15 cellular contexts compared by ENCODE assay signal in genomic region chr20:48066256-48066655, GRCh38.
DNase-seq lines count a peak whose midpoint lies in the region; ATAC-seq and TF ChIP-seq lines count a peak whose summit lies in the region.
"Had no signal": no experiment of that assay in that cellular context is flagged by ENCODE, and none has a peak within 500 bp of the region (broad histone marks: within the 10 kb centered on the region; RNA-seq: fewer than 3 reads in every experiment).

No MANE protein-coding gene starts in this region.

- H3K18ac ChIP-seq in mesendoderm (ENCODE audit: low read length) = no peak overlapping the region

- H3K36me3 ChIP-seq in brain microvascular endothelial cell (replicated peaks) (no peaks in the 10 kb centered on the region), mesendoderm (ENCODE audit: control insufficient read depth, insufficient read depth, low read length) (no peaks in the 10 kb centered on the region), psoas muscle (ENCODE audit: insufficient read depth in 1 of 2, low read depth in 1 of 2) (no peaks in the 10 kb centered on the region), gastroesophageal sphincter (no peaks in the 10 kb centered on the region)
- H3K36me3 ChIP-seq: suprapubic skin had no signal

- H3K4me1 ChIP-seq in mesendoderm (ENCODE audit: control insufficient read depth, low read depth, low read length) (no peaks in the 10 kb centered on the region), psoas muscle (no peaks in the 10 kb centered on the region), gastroesophageal sphincter (no peaks in the 10 kb centered on the region)
- H3K4me1 ChIP-seq: suprapubic skin had no signal

- WGBS in mesendoderm (ENCODE audit: extremely low coverage, insufficient coverage, low lambda C conversion rate) = 100% methylated on average over 1 of the region's 13 CpGs
- 46 to 58% (median 52%) methylated on average over 13 of the region's 13 CpGs for whole genome bisulfite sequencing in psoas muscle, 3 donors
- 78 to 84% methylated on average over 11 to 13 of the region's 13 CpGs for WGBS in gastroesophageal sphincter (ENCODE audit: low coverage in 1 of 2), 2 donors

- H3K27ac ChIP-seq in brain microvascular endothelial cell (peak overlapping the region; percentile 59), mesendoderm (ENCODE audit: low read depth, low read length) (no peak overlapping the region), psoas muscle (no peak overlapping the region), gastroesophageal sphincter (no peak overlapping the region)
- H3K27ac ChIP-seq: suprapubic skin had no signal

- POLR2A ChIA-PET in AG04449 (lab: Yijun Ruan, JAX) = no interaction called here

- no peak overlapping the region for H4K5ac ChIP-seq in mesendoderm (ENCODE audit: low read length)

- in situ Hi-C loops in brain microvascular endothelial cell (cut with HindIII; ENCODE audit: low pct_ligation_motif_present, low sequenced_read_pairs) = no loop called here

- H3K4ac ChIP-seq in mesendoderm (ENCODE audit: low read depth, low read length) = no peak overlapping the region

- H3K9me3 ChIP-seq in psoas muscle (no peaks in the 10 kb centered on the region), gastroesophageal sphincter (no peaks in the 10 kb centered on the region)
- H3K9me3 ChIP-seq: suprapubic skin had no signal

- no peak overlapping the region for H3K4me2 ChIP-seq in mesendoderm (ENCODE audit: low read length)

- no peaks in the 10 kb centered on the region for H3K27me3 ChIP-seq in brain microvascular endothelial cell (replicated peaks)
- no peaks in the 10 kb centered on the region for H3K27me3 ChIP-seq in mesendoderm (ENCODE audit: insufficient read depth, low read length, poor library complexity)
- H3K27me3 ChIP-seq in psoas muscle (ENCODE audit: insufficient read depth in 3 of 3, low read length in 2 of 3) = peaks cover 0 to 2% (median 0%) of the 10 kb centered on the region in 3 donors
- no peaks in the 10 kb centered on the region for H3K27me3 ChIP-seq in gastroesophageal sphincter
- H3K27me3 ChIP-seq: suprapubic skin had no signal

- H4K8ac ChIP-seq in mesendoderm (ENCODE audit: low read depth, low read length) = no peak overlapping the region

- TF ChIP-seq POLR2A in gastroesophageal sphincter (IDR thresholded peaks at IDR 0.05) = no peak

- H3K79me2 ChIP-seq in mesendoderm (ENCODE audit: control insufficient read depth, insufficient read depth, low read length) = no peaks in the 10 kb centered on the region

- H3K9ac ChIP-seq in mesendoderm (ENCODE audit: low read length) = no peak overlapping the region

- H2BK5ac ChIP-seq in mesendoderm (ENCODE audit: low read length) = no peak overlapping the region

- no peak overlapping the region for H3K56ac ChIP-seq in mesendoderm (ENCODE audit: low read length)

- ATAC-seq in psoas muscle (no peak), gastroesophageal sphincter (no peak)

- H3K4me3 ChIP-seq in AG04449 (ENCODE audit: low read depth, low read length) = no peak overlapping the region
- no peak overlapping the region for H3K4me3 ChIP-seq in brain microvascular endothelial cell (ENCODE audit: low read depth, low read length)
- H3K4me3 ChIP-seq in foreskin fibroblast (ENCODE audit: low read depth in 1 of 2, low read length in 2 of 2) = no peak overlapping the region
- H3K4me3 ChIP-seq in mesendoderm (ENCODE audit: low read length) = no peak overlapping the region
- no peak overlapping the region for H3K4me3 ChIP-seq in psoas muscle
- no peak overlapping the region for H3K4me3 ChIP-seq in gastroesophageal sphincter
- H3K4me3 ChIP-seq: suprapubic skin had no signal

- CTCF ChIA-PET in AG04449 (lab: Yijun Ruan, JAX) = no interaction called here

- intact Hi-C loops in psoas muscle (cut with DNase I) = no loop called here

- no peak for TF ChIP-seq CTCF in AG04449 (IDR thresholded peaks at IDR 0.05; ENCODE audit: insufficient read depth, low read length, missing control alignments)
- TF ChIP-seq CTCF in brain microvascular endothelial cell (IDR thresholded peaks at IDR 0.05; ENCODE audit: low read depth, low read length, missing control alignments) = no peak
- TF ChIP-seq CTCF in foreskin fibroblast (IDR thresholded peaks at IDR 0.05; ENCODE audit: low read depth, low read length) = no peak
- TF ChIP-seq CTCF in psoas muscle (IDR thresholded peaks at IDR 0.05) = no peak
- no peak for TF ChIP-seq CTCF in gastroesophageal sphincter (IDR thresholded peaks at IDR 0.05)

- H3K23ac ChIP-seq in mesendoderm (ENCODE audit: low read length) = no peak overlapping the region

- peak; percentile 86 for DNase-seq in AG04449 (ENCODE audit: low read depth, low spot score)
- DNase-seq in HT1080 (ENCODE audit: low read depth) = peak; percentile 55
- peak; percentile 92 for DNase-seq in brain microvascular endothelial cell
- DNase-seq in foreskin fibroblast = peak; percentile 46 to 61
- DNase-seq in NCI-H2107 treated with DMSO at 0.1 percent for 48 hours (lab: John Stamatoyannopoulos, UW; ENCODE audit: unreplicated experiment) = no peak
- DNase-seq in mesendoderm = no peak
- no peak for DNase-seq in psoas muscle
- DNase-seq: activated CD4-positive, CD25-positive, alpha-beta regulatory T cell treated with anti-CD3 and anti-CD28 coated beads, Interleukin-2, amount 50 U/mL, for 72 hours; activated naive CD4-positive, alpha-beta T cell treated with anti-CD3 and anti-CD28 coated beads, Interleukin-2, amount 10 ng/mL, durations not matched to agents 7 days and 5 days; kidney glomerular epithelial cell; NCI-H748 treated with DMSO at 0.1 percent for 48 hours; stimulated activated CD4-positive, alpha-beta T cell treated with anti-CD3 and anti-CD28 coated beads, Interleukin-2, amount 100 ng/mL, for 24 hours; T-helper 2 cell had no signal

- no peak overlapping the region for H2AK5ac ChIP-seq in mesendoderm (ENCODE audit: low read length)

- H2BK15ac ChIP-seq in mesendoderm (replicated peaks; ENCODE audit: low read depth) = no peak overlapping the region

- H3K79me1 ChIP-seq in mesendoderm (ENCODE audit: low read length) = no peaks in the 10 kb centered on the region

- no peak overlapping the region for H2BK120ac ChIP-seq in mesendoderm (ENCODE audit: low read depth, low read length)

- TF ChIP-seq EP300 in gastroesophageal sphincter (IDR thresholded peaks at IDR 0.05) = no peak

Comparison
In these comparisons a context has a peak if more than half of its experiments do, and no peak if none do; other contexts are left out.
1. DNase-seq: peak in AG04449 (single experiment), HT1080 (single experiment), brain microvascular endothelial cell (single experiment) and foreskin fibroblast (2 of 2); none in NCI-H2107 treated with DMSO at 0.1 percent for 48 hours (single experiment), mesendoderm (single experiment) and psoas muscle (0 of 2).